In the genomic region with DNA sequence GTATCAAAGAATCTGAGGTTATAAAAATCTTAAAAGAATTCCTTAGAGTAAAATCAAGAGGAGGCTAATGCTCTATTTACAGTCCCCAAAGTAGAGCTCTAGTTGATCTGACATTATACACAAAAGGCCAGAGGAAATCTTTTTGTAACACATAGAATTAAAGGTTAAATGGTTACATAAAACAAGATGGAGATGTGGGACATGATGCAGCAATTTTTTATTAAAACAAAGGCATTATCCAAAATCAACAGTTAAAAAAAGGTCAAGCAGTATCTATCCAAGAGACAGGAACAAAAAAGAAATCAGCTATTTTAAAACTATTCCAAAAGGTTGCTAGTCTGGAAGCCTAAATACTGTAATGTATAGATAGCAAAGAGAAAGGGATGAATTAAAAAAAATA, we compare ENCODE assay signal across 1 cellular context.
TF ChIP-seq lines count a peak whose summit lies in the region.

No MANE protein-coding gene starts in this region.

TF ChIP-seq in HepG2, 621 proteins besides CTCF, POLR2A, EP300 and RAD21 (continued from another document):
- TF ChIP-seq, protein P1, sequence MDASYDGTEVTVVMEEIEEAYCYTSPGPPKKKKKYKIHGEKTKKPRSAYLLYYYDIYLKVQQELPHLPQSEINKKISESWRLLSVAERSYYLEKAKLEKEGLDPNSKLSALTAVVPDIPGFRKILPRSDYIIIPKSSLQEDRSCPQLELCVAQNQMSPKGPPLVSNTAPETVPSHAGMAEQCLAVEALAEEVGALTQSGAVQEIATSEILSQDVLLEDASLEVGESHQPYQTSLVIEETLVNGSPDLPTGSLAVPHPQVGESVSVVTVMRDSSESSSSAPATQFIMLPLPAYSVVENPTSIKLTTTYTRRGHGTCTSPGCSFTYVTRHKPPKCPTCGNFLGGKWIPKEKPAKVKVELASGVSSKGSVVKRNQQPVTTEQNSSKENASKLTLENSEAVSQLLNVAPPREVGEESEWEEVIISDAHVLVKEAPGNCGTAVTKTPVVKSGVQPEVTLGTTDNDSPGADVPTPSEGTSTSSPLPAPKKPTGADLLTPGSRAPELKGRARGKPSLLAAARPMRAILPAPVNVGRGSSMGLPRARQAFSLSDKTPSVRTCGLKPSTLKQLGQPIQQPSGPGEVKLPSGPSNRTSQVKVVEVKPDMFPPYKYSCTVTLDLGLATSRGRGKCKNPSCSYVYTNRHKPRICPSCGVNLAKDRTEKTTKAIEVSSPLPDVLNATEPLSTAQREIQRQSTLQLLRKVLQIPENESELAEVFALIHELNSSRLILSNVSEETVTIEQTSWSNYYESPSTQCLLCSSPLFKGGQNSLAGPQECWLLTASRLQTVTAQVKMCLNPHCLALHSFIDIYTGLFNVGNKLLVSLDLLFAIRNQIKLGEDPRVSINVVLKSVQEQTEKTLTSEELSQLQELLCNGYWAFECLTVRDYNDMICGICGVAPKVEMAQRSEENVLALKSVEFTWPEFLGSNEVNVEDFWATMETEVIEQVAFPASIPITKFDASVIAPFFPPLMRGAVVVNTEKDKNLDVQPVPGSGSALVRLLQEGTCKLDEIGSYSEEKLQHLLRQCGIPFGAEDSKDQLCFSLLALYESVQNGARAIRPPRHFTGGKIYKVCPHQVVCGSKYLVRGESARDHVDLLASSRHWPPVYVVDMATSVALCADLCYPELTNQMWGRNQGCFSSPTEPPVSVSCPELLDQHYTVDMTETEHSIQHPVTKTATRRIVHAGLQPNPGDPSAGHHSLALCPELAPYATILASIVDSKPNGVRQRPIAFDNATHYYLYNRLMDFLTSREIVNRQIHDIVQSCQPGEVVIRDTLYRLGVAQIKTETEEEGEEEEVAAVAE (CRISPR knock-in tag; IDR thresholded peaks at IDR 0.05; ENCODE audit: borderline replicate concordance) = no peak
- TF ChIP-seq SRSF4 (IDR thresholded peaks at IDR 0.05; ENCODE audit: low read depth, low read length, poor library complexity, severe bottlenecking) = no peak
- TF ChIP-seq ZNF260 (CRISPR knock-in tag; IDR thresholded peaks at IDR 0.05; ENCODE audit: borderline replicate concordance, low read depth) = no peak
- TF ChIP-seq U2AF2 (IDR thresholded peaks at IDR 0.05; ENCODE audit: low read depth, low read length) = no peak
- TF ChIP-seq ISX (CRISPR knock-in tag; conservative IDR thresholded peaks at IDR 0.05) = no peak
- TF ChIP-seq, protein P2, sequence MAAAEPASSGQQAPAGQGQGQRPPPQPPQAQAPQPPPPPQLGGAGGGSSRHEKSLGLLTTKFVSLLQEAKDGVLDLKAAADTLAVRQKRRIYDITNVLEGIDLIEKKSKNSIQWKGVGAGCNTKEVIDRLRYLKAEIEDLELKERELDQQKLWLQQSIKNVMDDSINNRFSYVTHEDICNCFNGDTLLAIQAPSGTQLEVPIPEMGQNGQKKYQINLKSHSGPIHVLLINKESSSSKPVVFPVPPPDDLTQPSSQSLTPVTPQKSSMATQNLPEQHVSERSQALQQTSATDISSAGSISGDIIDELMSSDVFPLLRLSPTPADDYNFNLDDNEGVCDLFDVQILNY (CRISPR knock-in tag; conservative IDR thresholded peaks at IDR 0.05) = no peak
- TF ChIP-seq, protein P3, sequence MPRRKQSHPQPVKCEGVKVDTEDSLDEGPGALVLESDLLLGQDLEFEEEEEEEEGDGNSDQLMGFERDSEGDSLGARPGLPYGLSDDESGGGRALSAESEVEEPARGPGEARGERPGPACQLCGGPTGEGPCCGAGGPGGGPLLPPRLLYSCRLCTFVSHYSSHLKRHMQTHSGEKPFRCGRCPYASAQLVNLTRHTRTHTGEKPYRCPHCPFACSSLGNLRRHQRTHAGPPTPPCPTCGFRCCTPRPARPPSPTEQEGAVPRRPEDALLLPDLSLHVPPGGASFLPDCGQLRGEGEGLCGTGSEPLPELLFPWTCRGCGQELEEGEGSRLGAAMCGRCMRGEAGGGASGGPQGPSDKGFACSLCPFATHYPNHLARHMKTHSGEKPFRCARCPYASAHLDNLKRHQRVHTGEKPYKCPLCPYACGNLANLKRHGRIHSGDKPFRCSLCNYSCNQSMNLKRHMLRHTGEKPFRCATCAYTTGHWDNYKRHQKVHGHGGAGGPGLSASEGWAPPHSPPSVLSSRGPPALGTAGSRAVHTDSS (CRISPR knock-in tag; conservative IDR thresholded peaks at IDR 0.05) = no peak
- TF ChIP-seq NFIC (IDR thresholded peaks at IDR 0.05; ENCODE audit: low read length) = no peak
- TF ChIP-seq, protein P4, sequence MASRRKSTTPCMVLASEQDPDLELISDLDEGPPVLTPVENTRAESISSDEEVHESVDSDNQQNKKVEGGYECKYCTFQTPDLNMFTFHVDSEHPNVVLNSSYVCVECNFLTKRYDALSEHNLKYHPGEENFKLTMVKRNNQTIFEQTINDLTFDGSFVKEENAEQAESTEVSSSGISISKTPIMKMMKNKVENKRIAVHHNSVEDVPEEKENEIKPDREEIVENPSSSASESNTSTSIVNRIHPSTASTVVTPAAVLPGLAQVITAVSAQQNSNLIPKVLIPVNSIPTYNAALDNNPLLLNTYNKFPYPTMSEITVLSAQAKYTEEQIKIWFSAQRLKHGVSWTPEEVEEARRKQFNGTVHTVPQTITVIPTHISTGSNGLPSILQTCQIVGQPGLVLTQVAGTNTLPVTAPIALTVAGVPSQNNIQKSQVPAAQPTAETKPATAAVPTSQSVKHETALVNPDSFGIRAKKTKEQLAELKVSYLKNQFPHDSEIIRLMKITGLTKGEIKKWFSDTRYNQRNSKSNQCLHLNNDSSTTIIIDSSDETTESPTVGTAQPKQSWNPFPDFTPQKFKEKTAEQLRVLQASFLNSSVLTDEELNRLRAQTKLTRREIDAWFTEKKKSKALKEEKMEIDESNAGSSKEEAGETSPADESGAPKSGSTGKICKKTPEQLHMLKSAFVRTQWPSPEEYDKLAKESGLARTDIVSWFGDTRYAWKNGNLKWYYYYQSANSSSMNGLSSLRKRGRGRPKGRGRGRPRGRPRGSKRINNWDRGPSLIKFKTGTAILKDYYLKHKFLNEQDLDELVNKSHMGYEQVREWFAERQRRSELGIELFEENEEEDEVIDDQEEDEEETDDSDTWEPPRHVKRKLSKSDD (CRISPR knock-in tag; IDR thresholded peaks at IDR 0.05; ENCODE audit: low read depth) = no peak
